In the genomic region with DNA sequence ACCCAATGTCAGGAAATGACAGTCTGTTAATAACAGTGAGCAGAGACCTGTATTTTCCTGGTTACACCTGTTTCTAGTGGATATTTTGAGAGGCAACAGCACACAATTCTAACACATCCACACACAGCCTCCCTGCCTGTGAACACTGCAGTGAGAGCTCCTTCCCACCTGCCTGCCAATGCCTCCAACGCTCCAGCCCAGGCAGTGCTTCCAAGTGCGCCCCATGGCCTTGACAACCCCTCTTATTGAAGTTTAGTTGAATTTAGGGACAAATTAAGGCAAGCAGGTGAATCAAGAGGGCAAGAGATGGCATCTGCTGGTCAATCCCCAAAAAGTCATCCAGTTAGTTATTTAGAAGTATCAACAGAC, we compare ENCODE assay signal across 1 cellular context.
TF ChIP-seq lines count a peak whose summit lies in the region.

No MANE protein-coding gene starts in this region.

TF ChIP-seq in GM23338, 12 proteins besides CTCF, POLR2A, EP300 and RAD21:
- TF ChIP-seq, protein P1, sequence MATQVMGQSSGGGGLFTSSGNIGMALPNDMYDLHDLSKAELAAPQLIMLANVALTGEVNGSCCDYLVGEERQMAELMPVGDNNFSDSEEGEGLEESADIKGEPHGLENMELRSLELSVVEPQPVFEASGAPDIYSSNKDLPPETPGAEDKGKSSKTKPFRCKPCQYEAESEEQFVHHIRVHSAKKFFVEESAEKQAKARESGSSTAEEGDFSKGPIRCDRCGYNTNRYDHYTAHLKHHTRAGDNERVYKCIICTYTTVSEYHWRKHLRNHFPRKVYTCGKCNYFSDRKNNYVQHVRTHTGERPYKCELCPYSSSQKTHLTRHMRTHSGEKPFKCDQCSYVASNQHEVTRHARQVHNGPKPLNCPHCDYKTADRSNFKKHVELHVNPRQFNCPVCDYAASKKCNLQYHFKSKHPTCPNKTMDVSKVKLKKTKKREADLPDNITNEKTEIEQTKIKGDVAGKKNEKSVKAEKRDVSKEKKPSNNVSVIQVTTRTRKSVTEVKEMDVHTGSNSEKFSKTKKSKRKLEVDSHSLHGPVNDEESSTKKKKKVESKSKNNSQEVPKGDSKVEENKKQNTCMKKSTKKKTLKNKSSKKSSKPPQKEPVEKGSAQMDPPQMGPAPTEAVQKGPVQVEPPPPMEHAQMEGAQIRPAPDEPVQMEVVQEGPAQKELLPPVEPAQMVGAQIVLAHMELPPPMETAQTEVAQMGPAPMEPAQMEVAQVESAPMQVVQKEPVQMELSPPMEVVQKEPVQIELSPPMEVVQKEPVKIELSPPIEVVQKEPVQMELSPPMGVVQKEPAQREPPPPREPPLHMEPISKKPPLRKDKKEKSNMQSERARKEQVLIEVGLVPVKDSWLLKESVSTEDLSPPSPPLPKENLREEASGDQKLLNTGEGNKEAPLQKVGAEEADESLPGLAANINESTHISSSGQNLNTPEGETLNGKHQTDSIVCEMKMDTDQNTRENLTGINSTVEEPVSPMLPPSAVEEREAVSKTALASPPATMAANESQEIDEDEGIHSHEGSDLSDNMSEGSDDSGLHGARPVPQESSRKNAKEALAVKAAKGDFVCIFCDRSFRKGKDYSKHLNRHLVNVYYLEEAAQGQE (IDR thresholded peaks at IDR 0.05; ENCODE audit: unreplicated experiment), result no peak
- TF ChIP-seq CREB1 (CRISPR knock-in tag; IDR thresholded peaks at IDR 0.05; ENCODE audit: low read depth) (no peak), EZH2 (IDR thresholded peaks at IDR 0.05; ENCODE audit: low read depth, unreplicated experiment) (no peak), POLR2AphosphoS5 (IDR thresholded peaks at IDR 0.05; ENCODE audit: low read depth) (no peak)
TF ChIP-seq in GM23338: peak in this region for 0.
